17 cellular contexts compared by ENCODE assay signal in genomic region chr5:56369333-56369947, GRCh38.
"Had no signal": no experiment of that assay in that cellular context is flagged by ENCODE, and none has a peak within 500 bp of the region (broad histone marks: within the 10 kb centered on the region; RNA-seq: fewer than 3 reads in every experiment).

No MANE protein-coding gene starts in this region.

- H3K4me3 Mint-ChIP-seq: activated naive CD4-positive, alpha-beta T cell treated with anti-CD3 and anti-CD28 coated beads, Interleukin-2, amount 50 U/mL, for 24 hours; effector memory CD8-positive, alpha-beta T cell; memory B cell; naive thymus-derived CD4-positive, alpha-beta T cell; T-helper 1 cell treated with Interleukin-12 subunit alpha and Interleukin-12 subunit beta and Interleukin-4 antibody, amounts not matched to agents 30 μg/mL and 1 μg/mL, for 36 hours had no signal

- H3K4me2 ChIP-seq: hepatocyte had no signal

- H3K27me3 Mint-ChIP-seq: activated naive CD4-positive, alpha-beta T cell treated with anti-CD3 and anti-CD28 coated beads, Interleukin-2, amount 50 U/mL, for 24 hours; memory B cell had no signal

- H3K27ac Mint-ChIP-seq: activated naive CD4-positive, alpha-beta T cell treated with anti-CD3 and anti-CD28 coated beads, Interleukin-2, amount 50 U/mL, for 24 hours; effector memory CD8-positive, alpha-beta T cell; naive thymus-derived CD4-positive, alpha-beta T cell; T-helper 1 cell treated with Interleukin-12 subunit alpha and Interleukin-12 subunit beta and Interleukin-4 antibody, amounts not matched to agents 30 μg/mL and 1 μg/mL, for 36 hours had no signal

- H3K27ac ChIP-seq: adrenal gland, esophagus squamous epithelium, hepatocyte, neutrophil, transverse colon, vagina had no signal

- H3K36me3 Mint-ChIP-seq: activated naive CD4-positive, alpha-beta T cell treated with anti-CD3 and anti-CD28 coated beads, Interleukin-2, amount 50 U/mL, for 24 hours; memory B cell had no signal

- H3K4me1 ChIP-seq: adrenal gland, esophagus squamous epithelium, transverse colon, vagina had no signal

- DNase-seq: activated gamma-delta T cell; adrenal gland; effector memory CD8-positive, alpha-beta T cell; esophagus squamous epithelium; foreskin fibroblast; naive thymus-derived CD4-positive, alpha-beta T cell; stimulated activated CD4-positive, alpha-beta T cell treated with anti-CD3 and anti-CD28 coated beads, Interleukin-2, amount 100 ng/mL, for 24 hours; stimulated activated naive CD8-positive, alpha-beta T cell treated with anti-CD3 and anti-CD28 coated beads, Interleukin-15, Interleukin-2, amounts not matched to agents 100 U/mL and 50 U/mL, for 24 hours; substantia nigra; transverse colon had no signal

- H3K9me3 ChIP-seq: adrenal gland, esophagus squamous epithelium, neutrophil, transverse colon, vagina had no signal

- H3K9me3 Mint-ChIP-seq: activated naive CD4-positive, alpha-beta T cell treated with anti-CD3 and anti-CD28 coated beads, Interleukin-2, amount 50 U/mL, for 24 hours; effector memory CD8-positive, alpha-beta T cell; memory B cell; T-helper 1 cell treated with Interleukin-12 subunit alpha and Interleukin-12 subunit beta and Interleukin-4 antibody, amounts not matched to agents 30 μg/mL and 1 μg/mL, for 36 hours had no signal

- H3K4me3 ChIP-seq: adrenal gland, esophagus squamous epithelium, hepatocyte, transverse colon, vagina had no signal

- H3K36me3 ChIP-seq: adrenal gland, esophagus squamous epithelium, neutrophil, transverse colon, vagina had no signal

- H3K27me3 ChIP-seq: adrenal gland, esophagus squamous epithelium, hepatocyte, neutrophil, transverse colon, vagina had no signal

- ATAC-seq: activated CD4-positive, CD25-positive, alpha-beta regulatory T cell treated with anti-CD3 and anti-CD28 coated beads, Interleukin-2, amount 50 U/mL, for 24 hours; effector memory CD8-positive, alpha-beta T cell; naive thymus-derived CD4-positive, alpha-beta T cell; stimulated activated naive CD8-positive, alpha-beta T cell treated with anti-CD3 and anti-CD28 coated beads, Interleukin-15, Interleukin-2, amounts not matched to agents 100 U/mL and 50 U/mL, for 24 hours had no signal

- H3K4me1 Mint-ChIP-seq: activated naive CD4-positive, alpha-beta T cell treated with anti-CD3 and anti-CD28 coated beads, Interleukin-2, amount 50 U/mL, for 24 hours; naive thymus-derived CD4-positive, alpha-beta T cell had no signal

- H2AFZ ChIP-seq: hepatocyte had no signal
